Comparison of ENCODE assay signal across 21 cellular contexts in the genomic region with DNA sequence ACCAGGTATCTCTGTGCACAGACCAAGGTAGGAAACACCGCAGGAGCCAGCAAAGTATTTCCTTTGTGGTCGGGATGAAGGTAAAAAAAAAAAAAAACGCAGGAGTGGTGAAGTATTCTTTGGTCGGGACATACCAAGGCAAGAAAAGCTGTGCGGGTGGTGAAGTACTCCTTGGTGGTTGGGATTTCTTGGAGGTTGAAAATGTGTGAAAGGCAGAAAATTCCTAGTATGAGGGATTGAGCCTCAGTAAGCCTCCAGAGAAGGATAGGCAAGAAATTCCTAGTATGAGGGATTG.
DNase-seq lines count a peak whose midpoint lies in the region; ATAC-seq, FAIRE-seq and TF ChIP-seq lines count a peak whose summit lies in the region.
"Had no signal": no experiment of that assay in that cellular context is flagged by ENCODE, and none has a peak within 500 bp of the region (broad histone marks: within the 10 kb centered on the region; RNA-seq: fewer than 3 reads in every experiment).

No MANE protein-coding gene starts in this region.

- H3K79me1 ChIP-seq in H1 (ENCODE audit: low read depth, low read length) (no peaks in the 10 kb centered on the region), trophoblast cell (ENCODE audit: low read length) (no peaks in the 10 kb centered on the region)

- no peaks in the 10 kb centered on the region for H4K20me1 ChIP-seq in H1 (replicated peaks in 1 of 2; ENCODE audit: control insufficient read depth in 1 of 2, insufficient read depth in 2 of 2, low read length in 2 of 2)
- H4K20me1 ChIP-seq: BLaER1 treated with 17β-estradiol and CSF1 and Interleukin-3, amounts not matched to agents 10 nM and 100 nM had no signal

- H3K4ac ChIP-seq in H1 (replicated peaks; ENCODE audit: insufficient read length, low read depth, low read length) (no peak overlapping the region), trophoblast cell (ENCODE audit: low read depth, low read length) (no peak overlapping the region)

- H2BK12ac ChIP-seq in H1 (ENCODE audit: low read depth, low read length) (0 out of 2 replicates have a peak overlapping the region, but pooled peaks have one; percentile 64), trophoblast cell (ENCODE audit: low read length) (no peak overlapping the region)

- H3K4me1 ChIP-seq in HEK293 (ENCODE audit: control insufficient read depth, insufficient read depth, low read length) (no peaks in the 10 kb centered on the region), H1 (replicated peaks in 1 of 4; ENCODE audit: control insufficient read depth in 3 of 4, insufficient read depth in 4 of 4, low read length in 3 of 4) (peaks cover 0 to 14% (median 7%) of the 10 kb centered on the region in 4 experiments; a peak in 6 of 7 replicates), trophoblast cell (ENCODE audit: control insufficient read depth in 1 of 2, insufficient read depth in 2 of 2, low read length in 2 of 2) (no peaks in the 10 kb centered on the region), right lobe of liver (no peaks in the 10 kb centered on the region)
- H3K4me1 ChIP-seq: A549, Caco-2 had no signal

- no peak overlapping the region for H4K91ac ChIP-seq in H1 (replicated peaks; ENCODE audit: insufficient read length, low read length)
- no peak overlapping the region for H4K91ac ChIP-seq in trophoblast cell (ENCODE audit: low read depth, low read length)

- TF ChIP-seq RAD21 in H1 (IDR thresholded peaks at IDR 0.05 in 1 of 2, conservative IDR thresholded peaks at IDR 0.05 in 1 of 2; ENCODE audit: low read depth in 2 of 2, low read length in 2 of 2) = no peak

- POLR2A ChIA-PET in HEK293 (lab: Yijun Ruan, JAX) (no interaction called here), H1 (lab: Charles Lee; ENCODE audit: partially characterized antibody) (no interaction called here)

- no peak overlapping the region for H3K27ac ChIP-seq in HEK293 (ENCODE audit: extremely low read depth, low read depth, low read length)
- 0 out of 2 replicates have a peak overlapping the region, but pooled peaks have one; percentile 33 for H3K27ac ChIP-seq in H1 (ENCODE audit: low read depth, low read length)
- no peak overlapping the region for H3K27ac ChIP-seq in trophoblast cell (ENCODE audit: low read depth, low read length)
- no peak overlapping the region for H3K27ac ChIP-seq in right lobe of liver
- H3K27ac ChIP-seq: 22Rv1; A549; BLaER1 treated with 17β-estradiol and CSF1 and Interleukin-3, amounts not matched to agents 10 nM and 100 nM; C4-2B had no signal

- H2BK20ac ChIP-seq in H1 (ENCODE audit: low read length) = peak overlapping the region; percentile 66; the same call in 1 of the 2 replicates

- H3K36me3 ChIP-seq in HEK293 (ENCODE audit: control insufficient read depth in 2 of 2, insufficient read depth in 1 of 2, low read length in 2 of 2) = no peaks in the 10 kb centered on the region
- peaks cover 0 to 3% (median 0%) of the 10 kb centered on the region in 4 experiments; a peak in 1 of 8 replicates for H3K36me3 ChIP-seq in H1 (ENCODE audit: control insufficient read depth in 2 of 4, insufficient read depth in 4 of 4, low read length in 3 of 4)
- peaks cover 0 to 3% of the 10 kb centered on the region in 2 experiments for H3K36me3 ChIP-seq in trophoblast cell (ENCODE audit: control insufficient read depth in 1 of 2, insufficient read depth in 2 of 2, low read length in 2 of 2)
- no peaks in the 10 kb centered on the region for H3K36me3 ChIP-seq in right lobe of liver

- no peak for TF ChIP-seq EP300 in H1 (IDR thresholded peaks at IDR 0.05; ENCODE audit: borderline replicate concordance in 1 of 2, low read depth in 2 of 2, low read length in 2 of 2)

- no peak for ATAC-seq in right lobe of liver
- ATAC-seq: A549; CD8-positive, alpha-beta T cell had no signal

- H3K18ac ChIP-seq in H1 (ENCODE audit: extremely low read depth, low read length) (peak overlapping the region; percentile 80; the same call in 1 of the 2 replicates), trophoblast cell (ENCODE audit: low read length) (no peak overlapping the region)

- TF ChIP-seq POLR2A in H1 (IDR thresholded peaks at IDR 0.05; ENCODE audit: control extremely low read depth in 1 of 2, low read depth in 2 of 2, low read length in 2 of 2) = no peak
- no peak for TF ChIP-seq POLR2A in right lobe of liver (IDR thresholded peaks at IDR 0.05)

- H2AK5ac ChIP-seq in H1 (ENCODE audit: low read depth, low read length) (no peak overlapping the region), trophoblast cell (ENCODE audit: low read length) (no peak overlapping the region)

- H3K9me3 ChIP-seq in HEK293 (ENCODE audit: control insufficient read depth, insufficient read depth, low read depth, low read length) = no peaks in the 10 kb centered on the region
- no peaks in the 10 kb centered on the region for H3K9me3 ChIP-seq in H1 (ENCODE audit: insufficient read depth in 2 of 2, low read depth in 1 of 2, low read length in 1 of 2)
- peaks cover 8% of the 10 kb centered on the region for H3K9me3 ChIP-seq in trophoblast cell (ENCODE audit: insufficient read depth, low read depth, low read length)
- no peaks in the 10 kb centered on the region for H3K9me3 ChIP-seq in right lobe of liver
- H3K9me3 ChIP-seq: Caco-2 had no signal

- CTCF ChIA-PET in HEK293 (lab: Yijun Ruan, JAX) (no interaction called here), H1 (lab: Charles Lee; ENCODE audit: partially characterized antibody) (no interaction called here)

- H3K56ac ChIP-seq in H1 (replicated peaks; ENCODE audit: insufficient read length, low read depth, low read length) = no peak overlapping the region

- FAIRE-seq in H1 (lab: Jason Lieb, UNC) = peak; percentile 52
- FAIRE-seq: A549, D721Med, G401.6, GM12891, GM19239 had no signal

- TF ChIP-seq CTCF in HEK293 (tag by site-specific recombination; IDR thresholded peaks at IDR 0.05) (no peak), H1 (IDR thresholded peaks at IDR 0.05; ENCODE audit: control extremely low read depth in 1 of 3, insufficient read depth in 1 of 3, low read depth in 1 of 3, low read length in 3 of 3) (no peak), right lobe of liver (IDR thresholded peaks at IDR 0.05) (no peak)

- H3K23ac ChIP-seq in H1 (ENCODE audit: insufficient read length) = no peak overlapping the region
- no peak overlapping the region for H3K23ac ChIP-seq in trophoblast cell (ENCODE audit: low read length)

- H3K9ac ChIP-seq in H1 (replicated peaks in 1 of 4; ENCODE audit: extremely low read depth in 1 of 4, low read depth in 3 of 4, low read length in 3 of 4) = no peak overlapping the region
- H3K9ac ChIP-seq in trophoblast cell (ENCODE audit: low read length) = no peak overlapping the region
- H3K9ac ChIP-seq: BLaER1 treated with 17β-estradiol and CSF1 and Interleukin-3, amounts not matched to agents 10 nM and 100 nM had no signal

- intact Hi-C loops in right lobe of liver (cut with DNase I) = no loop called here

- H2AFZ ChIP-seq in H1 (ENCODE audit: low read length) = no peak overlapping the region
- no peak overlapping the region for H2AFZ ChIP-seq in trophoblast cell (ENCODE audit: insufficient read depth, low read length, poor library complexity)

- H4K8ac ChIP-seq in H1 (ENCODE audit: extremely low read depth, insufficient read depth, low read length) = no peak overlapping the region
- H4K8ac ChIP-seq in trophoblast cell (ENCODE audit: low read depth, low read length) = no peak overlapping the region

- no peak overlapping the region for H4K5ac ChIP-seq in H1 (ENCODE audit: insufficient read length, low read depth, low read length)

- no peak overlapping the region for H2BK15ac ChIP-seq in H1 (ENCODE audit: low read length)

- H2BK120ac ChIP-seq in H1 (replicated peaks; ENCODE audit: low read depth, low read length) (no peak overlapping the region), trophoblast cell (ENCODE audit: insufficient read depth, low read length, poor library complexity) (no peak overlapping the region)

- peak overlapping the region in 1 of 2 experiments; percentile 11; a peak in 1 of 4 replicates for H3K4me2 ChIP-seq in H1 (ENCODE audit: insufficient read depth in 1 of 2, low read depth in 2 of 2, low read length in 2 of 2)
- no peak overlapping the region for H3K4me2 ChIP-seq in trophoblast cell (ENCODE audit: low read length)
- H3K4me2 ChIP-seq: A549; BLaER1 treated with 17β-estradiol and CSF1 and Interleukin-3, amounts not matched to agents 10 nM and 100 nM had no signal

- DNase-seq in H1 (ENCODE audit: low read depth in 1 of 2, low spot score in 2 of 2) = no peak
- DNase-seq in trophoblast cell = peak; percentile 38 to 73
- no peak for DNase-seq in right lobe of liver
- DNase-seq in Kasumi-1 (lab: John Stamatoyannopoulos, UW) = no peak
- DNase-seq in effector CD8-positive, alpha-beta T cell (lab: John Stamatoyannopoulos, UW) = no peak
- DNase-seq: AML-193; Caco-2; Calu3; CD4-positive, alpha-beta T cell; CD8-positive, alpha-beta T cell; DMS79 treated with DMSO at 0.1 percent for 48 hours; GF-D8 had no signal

- peak overlapping the region; percentile 69; the same call in 1 of the 2 replicates for H2BK5ac ChIP-seq in H1 (ENCODE audit: low read depth, low read length)
- H2BK5ac ChIP-seq in trophoblast cell (ENCODE audit: low read depth, low read length, poor library complexity) = no peak overlapping the region

- H3K27me3 ChIP-seq in H1 (replicated peaks in 1 of 4; ENCODE audit: control insufficient read depth in 3 of 4, extremely low read depth in 1 of 4, insufficient read depth in 3 of 4, low read length in 3 of 4) (no peaks in the 10 kb centered on the region), trophoblast cell (ENCODE audit: insufficient read depth, low read length) (no peaks in the 10 kb centered on the region), right lobe of liver (no peaks in the 10 kb centered on the region)
- H3K27me3 ChIP-seq: BLaER1 treated with 17β-estradiol and CSF1 and Interleukin-3, amounts not matched to agents 10 nM and 100 nM had no signal

- no peaks in the 10 kb centered on the region for H3K79me2 ChIP-seq in H1 (ENCODE audit: control insufficient read depth in 1 of 2, insufficient read depth in 2 of 2, low read length in 2 of 2)
- H3K79me2 ChIP-seq in trophoblast cell (ENCODE audit: control insufficient read depth, insufficient read depth, low read length, poor library complexity) = no peaks in the 10 kb centered on the region

- no peak overlapping the region for H3K14ac ChIP-seq in H1 (ENCODE audit: insufficient read length)
- no peak overlapping the region for H3K14ac ChIP-seq in trophoblast cell (ENCODE audit: low read length)

- H4K12ac ChIP-seq in trophoblast cell (ENCODE audit: low read depth, low read length) = no peak overlapping the region

- 37% methylated on average over 5 of the region's 5 CpGs; no CpG with 5 or more reads in 1 of the 2 experiments for WGBS in H1 (ENCODE audit: extremely low coverage in 1 of 2, insufficient coverage in 1 of 2, insufficient read length in 1 of 2, insufficient replicate concordance in 2 of 2, low coverage in 1 of 2, low lambda C conversion rate in 2 of 2, missing lambda C conversion rate in 1 of 2), 2 experiments
- no CpG with 5 or more reads among the region's 5 CpGs for WGBS in trophoblast cell (ENCODE audit: extremely low coverage, insufficient coverage, insufficient read length)
- WGBS in right lobe of liver (ENCODE audit: insufficient coverage, low coverage, low lambda C conversion rate, missing lambda C conversion rate) = 59% methylated on average over 5 of the region's 5 CpGs

- H3K4me3 ChIP-seq in HEK293 (ENCODE audit: low read depth, low read length) = no peak overlapping the region
- H3K4me3 ChIP-seq in H1 (ENCODE audit: extremely low read depth in 1 of 4, insufficient read depth in 2 of 4, low read depth in 3 of 4, low read length in 4 of 4) = peak overlapping the region in 1 of 4 experiments; percentile 16; a peak in 1 of 8 replicates
- H3K4me3 ChIP-seq in trophoblast cell (ENCODE audit: low read depth, low read length) = no peak overlapping the region
- no peak overlapping the region for H3K4me3 ChIP-seq in right lobe of liver
- H3K4me3 ChIP-seq: A549; BLaER1 treated with 17β-estradiol and CSF1 and Interleukin-3, amounts not matched to agents 10 nM and 100 nM had no signal

- H3K23me2 ChIP-seq in H1 (ENCODE audit: low read depth, low read length) = no peaks in the 10 kb centered on the region

Comparison
In these comparisons a context has a peak if more than half of its experiments do, and no peak if none do; other contexts are left out.
1. DNase-seq: peak in trophoblast cell (2 of 2); none in H1 (0 of 2), right lobe of liver (0 of 3), Kasumi-1 (0 of 2) and effector CD8-positive, alpha-beta T cell (single experiment).